ENCODE assay signal across 1 cellular context in the genomic region with DNA sequence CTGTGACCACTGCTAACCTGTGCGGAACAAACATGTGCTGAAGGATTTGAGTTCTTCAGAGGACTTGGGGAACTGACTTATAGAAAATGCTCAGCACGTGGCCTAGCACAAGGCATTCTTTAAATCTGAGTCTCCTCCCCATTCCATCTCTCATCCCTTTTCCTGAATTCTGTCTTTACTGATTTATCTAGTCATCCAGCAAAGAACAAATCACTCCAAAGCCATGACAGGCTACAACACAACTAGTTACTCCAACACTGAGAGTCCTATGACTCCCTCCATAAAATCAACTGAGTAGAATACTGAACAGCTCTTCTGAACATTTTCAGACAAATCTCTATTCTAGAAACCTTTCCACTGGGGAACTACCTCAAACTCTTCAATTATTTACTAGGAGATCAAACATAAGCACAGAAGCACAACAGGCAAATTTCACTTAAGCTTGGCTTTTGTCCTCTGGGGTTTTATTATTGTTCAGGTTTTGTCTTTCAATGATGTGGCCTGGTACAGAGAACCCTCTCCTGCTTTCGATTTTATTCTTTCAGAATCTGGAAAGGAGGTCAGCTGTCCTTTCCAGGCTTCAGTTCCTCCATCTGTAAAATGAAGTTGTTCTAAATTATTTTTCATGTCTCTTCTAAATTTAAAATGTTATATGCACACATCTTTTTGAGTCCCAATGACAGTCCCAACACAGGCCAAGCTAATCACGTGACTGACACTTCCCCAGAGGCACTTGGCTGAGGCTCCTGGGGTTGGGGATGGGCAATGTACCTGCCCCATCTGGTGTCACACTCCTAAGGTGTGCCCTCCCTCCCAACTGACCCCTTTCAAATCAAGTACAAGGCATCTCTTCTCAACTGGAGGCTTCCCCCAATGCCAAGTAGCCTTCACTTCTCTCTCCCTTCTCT.
TF ChIP-seq lines count a peak whose summit lies in the region.

No MANE protein-coding gene starts in this region.

TF ChIP-seq in K562, 482 proteins besides CTCF, POLR2A, EP300 and RAD21:
- no peak for TF ChIP-seq CHD1 (IDR thresholded peaks at IDR 0.05; ENCODE audit: low read length)
- TF ChIP-seq, protein P1, sequence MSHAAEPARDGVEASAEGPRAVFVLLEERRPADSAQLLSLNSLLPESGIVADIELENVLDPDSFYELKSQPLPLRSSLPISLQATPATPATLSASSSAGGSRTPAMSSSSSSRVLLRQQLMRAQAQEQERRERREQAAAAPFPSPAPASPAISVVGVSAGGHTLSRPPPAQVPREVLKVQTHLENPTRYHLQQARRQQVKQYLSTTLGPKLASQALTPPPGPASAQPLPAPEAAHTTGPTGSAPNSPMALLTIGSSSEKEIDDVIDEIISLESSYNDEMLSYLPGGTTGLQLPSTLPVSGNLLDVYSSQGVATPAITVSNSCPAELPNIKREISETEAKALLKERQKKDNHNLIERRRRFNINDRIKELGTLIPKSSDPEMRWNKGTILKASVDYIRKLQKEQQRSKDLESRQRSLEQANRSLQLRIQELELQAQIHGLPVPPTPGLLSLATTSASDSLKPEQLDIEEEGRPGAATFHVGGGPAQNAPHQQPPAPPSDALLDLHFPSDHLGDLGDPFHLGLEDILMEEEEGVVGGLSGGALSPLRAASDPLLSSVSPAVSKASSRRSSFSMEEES (CRISPR knock-in tag; IDR thresholded peaks at IDR 0.05), result peak; percentile 55
